ENCODE assay signal across 10 cellular contexts in the genomic region with DNA sequence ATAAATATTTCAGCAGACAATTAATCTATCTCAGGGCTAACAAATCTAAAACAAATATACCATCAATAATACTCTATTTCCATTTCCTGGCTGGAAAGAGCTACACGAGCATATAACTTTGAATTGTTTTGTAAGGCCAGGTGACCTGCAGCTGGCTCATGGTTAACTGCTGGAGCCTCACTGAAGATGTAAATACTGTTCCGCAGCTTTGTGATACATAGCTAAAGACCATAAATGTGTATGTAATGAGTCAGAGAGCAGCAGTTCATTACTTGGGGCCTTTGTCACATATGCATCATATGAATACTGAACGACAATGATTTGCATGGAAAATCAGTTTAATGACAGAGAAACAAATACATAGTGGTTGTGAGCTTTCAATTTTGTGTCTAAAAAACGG.
DNase-seq lines count a peak whose midpoint lies in the region; ATAC-seq and TF ChIP-seq lines count a peak whose summit lies in the region.
"Had no signal": no experiment of that assay in that cellular context is flagged by ENCODE, and none has a peak within 500 bp of the region (broad histone marks: within the 10 kb centered on the region; RNA-seq: fewer than 3 reads in every experiment).

No MANE protein-coding gene starts in this region.

- intact Hi-C loops in activated CD4-positive, alpha-beta T cell treated with anti-CD3 and anti-CD28 coated beads for 36 hours (cut with DNase I, micrococcal nuclease), result no loop called here

- H3K27me3 Mint-ChIP-seq in activated CD4-positive, alpha-beta T cell treated with anti-CD3 and anti-CD28 coated beads for 36 hours, result peaks cover 8% of the 10 kb centered on the region

- no peaks in the 10 kb centered on the region for H3K4me1 Mint-ChIP-seq in activated CD4-positive, alpha-beta T cell treated with anti-CD3 and anti-CD28 coated beads for 36 hours
- H3K4me1 Mint-ChIP-seq: natural killer cell had no signal

- no peaks in the 10 kb centered on the region for H3K9me3 Mint-ChIP-seq in activated CD4-positive, alpha-beta T cell treated with anti-CD3 and anti-CD28 coated beads for 36 hours (ENCODE audit: low read depth)

- H3K36me3 Mint-ChIP-seq in activated CD4-positive, alpha-beta T cell treated with anti-CD3 and anti-CD28 coated beads for 36 hours (ENCODE audit: low read depth), result no peaks in the 10 kb centered on the region
- H3K36me3 Mint-ChIP-seq: natural killer cell had no signal

- CTCF ChIA-PET in activated CD4-positive, alpha-beta T cell treated with anti-CD3 and anti-CD28 coated beads for 36 hours (lab: Charles Lee), result interaction anchor here (0.5 kb wide), 1 partner anchor 10 kb away, joined by 3 read pairs; no protein-coding TSS in a partner anchor

- no peak for ATAC-seq in HG02571 (IDR thresholded peaks at IDR 0.05; ENCODE audit: unreplicated experiment)
- ATAC-seq in activated CD4-positive, alpha-beta T cell treated with anti-CD3 and anti-CD28 coated beads for 36 hours, result no peak
- ATAC-seq: esophagus mucosa, natural killer cell had no signal

- in situ Hi-C loops in astrocyte of the cerebellum (cut with HindIII; ENCODE audit: low sequenced_read_pairs), result no loop called here

- DNase-seq in DMS153 (lab: John Stamatoyannopoulos, UW) (peak; percentile 90), NAMALWA (ENCODE audit: low spot score) (peak; percentile 62), astrocyte of the cerebellum (ENCODE audit: low read depth) (peak; percentile 31), iris pigment epithelial cell (ENCODE audit: low read depth) (peak; percentile 94), SW 1271 (lab: John Stamatoyannopoulos, UW) (no peak)
- no peak for DNase-seq in activated CD4-positive, alpha-beta T cell treated with anti-CD3 and anti-CD28 coated beads for 1 hour
- DNase-seq in activated CD4-positive, alpha-beta T cell treated with anti-CD3 and anti-CD28 coated beads for 36 hours, result no peak
- DNase-seq: natural killer cell had no signal

- no peak overlapping the region for H3K27ac Mint-ChIP-seq in activated CD4-positive, alpha-beta T cell treated with anti-CD3 and anti-CD28 coated beads for 36 hours
- H3K27ac Mint-ChIP-seq: natural killer cell had no signal

- H3K4me3 ChIP-seq in astrocyte of the cerebellum (ENCODE audit: low read depth, low read length), result no peak overlapping the region

- H3K4me3 Mint-ChIP-seq in activated CD4-positive, alpha-beta T cell treated with anti-CD3 and anti-CD28 coated beads for 36 hours, result no peak overlapping the region
- H3K4me3 Mint-ChIP-seq: natural killer cell had no signal

- no peak for TF ChIP-seq CTCF in astrocyte of the cerebellum (IDR thresholded peaks at IDR 0.05; ENCODE audit: low read depth, low read length, missing control alignments)

- POLR2A ChIA-PET in activated CD4-positive, alpha-beta T cell treated with anti-CD3 and anti-CD28 coated beads for 36 hours (lab: Charles Lee), result no interaction called here

Comparison
In these comparisons a context has a peak if more than half of its experiments do, and no peak if none do; other contexts are left out.
1. DNase-seq: peak in DMS153 (single experiment), NAMALWA (single experiment), astrocyte of the cerebellum (single experiment) and iris pigment epithelial cell (single experiment); none in activated CD4-positive, alpha-beta T cell treated with anti-CD3 and anti-CD28 coated beads for 1 hour (single experiment), SW 1271 (0 of 2) and activated CD4-positive, alpha-beta T cell treated with anti-CD3 and anti-CD28 coated beads for 36 hours (single experiment).